ENCODE assay signal across 1 cellular context in genomic region chr11:117999354-117999993, GRCh38.
TF ChIP-seq lines count a peak whose summit lies in the region.

No MANE protein-coding gene starts in this region.

TF ChIP-seq in H1, 55 proteins besides CTCF, POLR2A, EP300 and RAD21:
- TF ChIP-seq BACH1 (IDR thresholded peaks at IDR 0.05; ENCODE audit: low read length): no peak
- no peak for TF ChIP-seq ATF3 (IDR thresholded peaks at IDR 0.05; ENCODE audit: insufficient read depth, low read depth, low read length)
- no peak for TF ChIP-seq RNF2 (IDR thresholded peaks at IDR 0.05; ENCODE audit: borderline replicate concordance, low read depth, low read length, missing control alignments, poor library complexity, severe bottlenecking)
- TF ChIP-seq SIX5 (IDR thresholded peaks at IDR 0.05; ENCODE audit: low read depth, low read length): no peak
- TF ChIP-seq ASH2L (IDR thresholded peaks at IDR 0.05; ENCODE audit: low read length): no peak
- TF ChIP-seq ZNF274 (IDR thresholded peaks at IDR 0.05; ENCODE audit: borderline replicate concordance, extremely low read depth, low read length): no peak
- TF ChIP-seq MAFK (IDR thresholded peaks at IDR 0.05; ENCODE audit: low read depth, low read length): no peak
- no peak for TF ChIP-seq CEBPB (IDR thresholded peaks at IDR 0.05; ENCODE audit: low read depth, low read length)
- TF ChIP-seq RBBP5 (IDR thresholded peaks at IDR 0.05; ENCODE audit: borderline replicate concordance, low read depth, low read length): no peak
